Comparison of ENCODE assay signal across 8 cellular contexts in the genomic region with DNA sequence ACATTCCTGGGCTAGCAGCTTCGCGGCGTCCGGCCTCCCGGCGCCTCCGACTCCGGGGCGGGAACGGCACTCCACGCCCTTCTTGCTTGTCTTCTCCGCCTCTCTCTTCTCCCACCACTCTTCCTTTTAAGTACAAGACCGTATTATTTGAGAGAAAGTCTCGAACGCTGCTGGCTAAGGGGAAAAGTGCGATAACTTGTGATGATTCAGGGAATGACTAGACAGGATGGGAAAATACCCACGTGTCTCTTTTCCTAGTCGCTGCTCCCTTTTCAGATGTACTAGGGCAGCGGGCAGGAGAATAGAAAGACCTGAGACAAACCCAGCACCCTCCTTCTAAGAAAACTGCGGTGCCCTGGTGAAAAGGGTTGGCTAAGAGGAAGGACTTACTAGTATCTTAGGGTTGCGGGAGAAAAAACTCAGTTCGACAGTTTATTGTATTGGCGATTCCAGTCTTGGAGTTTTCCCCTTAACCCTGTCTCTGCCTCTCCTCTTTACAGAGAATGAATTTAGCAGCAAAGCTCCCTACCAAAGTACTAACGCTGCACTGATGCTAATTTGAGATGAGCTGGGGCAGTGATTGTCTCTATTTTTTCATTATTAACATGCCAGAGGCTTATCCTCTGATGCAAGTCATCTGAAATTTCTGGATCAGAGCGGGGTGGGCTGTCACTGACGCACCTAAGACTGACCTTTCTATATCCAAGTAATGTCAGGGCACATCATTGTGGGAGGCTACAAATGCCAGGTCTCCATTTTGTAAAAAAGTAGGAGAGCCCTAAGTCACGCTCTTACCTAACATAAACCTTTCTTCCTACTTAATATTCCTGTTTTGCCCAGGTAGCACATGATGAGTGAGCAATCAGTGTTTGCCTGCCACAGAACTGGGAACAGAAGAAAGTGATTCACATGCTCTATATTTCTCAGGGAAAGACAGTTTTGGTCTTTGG. TPM values are rescaled to one million over a fixed set of nuclear protein-coding genes. Genes with fewer than 3 reads are reported as not detected.
DNase-seq lines count a peak whose midpoint lies in the region; ATAC-seq and TF ChIP-seq lines count a peak whose summit lies in the region.

No MANE protein-coding gene starts in this region.

- peaks cover 0 to 8% (median 0%) of the 10 kb centered on the region in 3 donors for H3K27me3 Mint-ChIP-seq in naive B cell

- peak; percentile 73 for DNase-seq in AG08395 (ENCODE audit: low spot score)
- peak; percentile 76 for DNase-seq in H4 (ENCODE audit: low spot score)
- DNase-seq in SJSA1 (ENCODE audit: low read depth in 1 of 2, low spot score in 2 of 2) = peak; percentile 80 to 88
- peak; percentile 17 to 38 for DNase-seq in erythroblast (lab: John Stamatoyannopoulos, UW)
- no peak for DNase-seq in naive B cell
- DNase-seq in NOMO-1 treated with DMSO at 0.1 percent for 48 hours (lab: John Stamatoyannopoulos, UW; ENCODE audit: unreplicated experiment) = no peak

- ATAC-seq in naive B cell (ENCODE audit: low read depth in 2 of 2) = no peak
- ATAC-seq in HG03139 (IDR thresholded peaks at IDR 0.05; ENCODE audit: unreplicated experiment) = no peak
- ATAC-seq in activated CD4-positive, CD25-positive, alpha-beta regulatory T cell treated with anti-CD3 and anti-CD28 coated beads, Interleukin-2, amount 50 U/mL, for 24 hours = no peak

- no peak for TF ChIP-seq POLR2A in erythroblast (IDR thresholded peaks at IDR 0.05; ENCODE audit: low read length)

- H3K4me3 Mint-ChIP-seq in naive B cell = peak overlapping the region; percentile 85 to 95 (median 92)

- H3K36me3 ChIP-seq in SJSA1 = peaks cover 30% of the 10 kb centered on the region

- peaks cover 18 to 28% (median 22%) of the 10 kb centered on the region in 3 donors for H3K4me1 Mint-ChIP-seq in naive B cell

- H3K27ac ChIP-seq in SJSA1 = peak overlapping the region; percentile 88

- no peaks in the 10 kb centered on the region for H3K27me3 ChIP-seq in SJSA1 (replicated peaks)

- peaks cover 30% of the 10 kb centered on the region for H3K4me1 ChIP-seq in SJSA1 (replicated peaks)

- H3K9me3 Mint-ChIP-seq in naive B cell = no peaks in the 10 kb centered on the region

- no peaks in the 10 kb centered on the region for H3K36me3 Mint-ChIP-seq in naive B cell

- no peaks in the 10 kb centered on the region for H3K9me3 ChIP-seq in SJSA1 (replicated peaks)

- H3K27ac Mint-ChIP-seq in naive B cell = peak overlapping the region in 5 of 6 donors; percentile 55 to 96 (median 94)

- peak overlapping the region; percentile 89 for H3K4me3 ChIP-seq in SJSA1

RNA-seq across cellular contexts. Expression of gene PAWR, which starts 0.8 kb away (rescaled TPM):
- total RNA-seq in H4 (2014; rRNA removed; shearing (Covaris generic)) = 18.6 and 25.5 TPM in 2 replicates
- 30.7 and 40.8 TPM in 2 replicates for total RNA-seq in SJSA1 (2014; rRNA removed; shearing (Covaris generic))
- polyA plus RNA-seq in naive B cell (ENCODE audit: low read depth in 6 of 6) = 10 to 100 TPM; 15.8 to 29.9 (median 20.3) TPM

Comparison
In these comparisons a context has a peak if more than half of its experiments do, and no peak if none do; other contexts are left out.
1. DNase-seq: peak in AG08395 (single experiment), H4 (single experiment), SJSA1 (2 of 2) and erythroblast (2 of 2); none in naive B cell (single experiment) and NOMO-1 treated with DMSO at 0.1 percent for 48 hours (single experiment).